2 cellular contexts compared by ENCODE assay signal in the genomic region with DNA sequence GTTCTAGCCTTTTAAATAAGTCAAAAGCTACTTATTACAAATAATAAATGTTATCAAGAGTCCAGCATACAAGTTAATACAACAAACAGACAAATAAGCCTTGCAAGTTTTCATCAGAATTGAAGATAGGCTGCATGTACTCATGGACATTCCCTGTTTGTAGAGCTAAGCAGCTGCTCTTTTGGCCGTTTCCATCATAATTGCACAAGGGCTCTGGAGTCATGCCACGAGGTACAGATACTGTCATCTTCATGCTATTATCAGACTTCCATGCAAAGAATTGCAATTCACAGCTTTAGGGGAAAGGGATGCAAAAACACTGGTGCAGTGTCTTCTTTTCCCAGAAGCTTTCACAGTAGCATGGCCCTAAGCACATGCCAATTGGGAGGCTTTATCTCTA.
A peak's percentile ranks its signal among the peaks of the same experiment; 100 is the strongest.
TF ChIP-seq lines count a peak whose summit lies in the region.

No MANE protein-coding gene starts in this region.

TF ChIP-seq in liver, 16 proteins besides CTCF, POLR2A, EP300 and RAD21 (continued from another document):
- TF ChIP-seq, protein P1, sequence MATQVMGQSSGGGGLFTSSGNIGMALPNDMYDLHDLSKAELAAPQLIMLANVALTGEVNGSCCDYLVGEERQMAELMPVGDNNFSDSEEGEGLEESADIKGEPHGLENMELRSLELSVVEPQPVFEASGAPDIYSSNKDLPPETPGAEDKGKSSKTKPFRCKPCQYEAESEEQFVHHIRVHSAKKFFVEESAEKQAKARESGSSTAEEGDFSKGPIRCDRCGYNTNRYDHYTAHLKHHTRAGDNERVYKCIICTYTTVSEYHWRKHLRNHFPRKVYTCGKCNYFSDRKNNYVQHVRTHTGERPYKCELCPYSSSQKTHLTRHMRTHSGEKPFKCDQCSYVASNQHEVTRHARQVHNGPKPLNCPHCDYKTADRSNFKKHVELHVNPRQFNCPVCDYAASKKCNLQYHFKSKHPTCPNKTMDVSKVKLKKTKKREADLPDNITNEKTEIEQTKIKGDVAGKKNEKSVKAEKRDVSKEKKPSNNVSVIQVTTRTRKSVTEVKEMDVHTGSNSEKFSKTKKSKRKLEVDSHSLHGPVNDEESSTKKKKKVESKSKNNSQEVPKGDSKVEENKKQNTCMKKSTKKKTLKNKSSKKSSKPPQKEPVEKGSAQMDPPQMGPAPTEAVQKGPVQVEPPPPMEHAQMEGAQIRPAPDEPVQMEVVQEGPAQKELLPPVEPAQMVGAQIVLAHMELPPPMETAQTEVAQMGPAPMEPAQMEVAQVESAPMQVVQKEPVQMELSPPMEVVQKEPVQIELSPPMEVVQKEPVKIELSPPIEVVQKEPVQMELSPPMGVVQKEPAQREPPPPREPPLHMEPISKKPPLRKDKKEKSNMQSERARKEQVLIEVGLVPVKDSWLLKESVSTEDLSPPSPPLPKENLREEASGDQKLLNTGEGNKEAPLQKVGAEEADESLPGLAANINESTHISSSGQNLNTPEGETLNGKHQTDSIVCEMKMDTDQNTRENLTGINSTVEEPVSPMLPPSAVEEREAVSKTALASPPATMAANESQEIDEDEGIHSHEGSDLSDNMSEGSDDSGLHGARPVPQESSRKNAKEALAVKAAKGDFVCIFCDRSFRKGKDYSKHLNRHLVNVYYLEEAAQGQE (IDR thresholded peaks at IDR 0.05): no peak
- peak; percentile 12 to 29 for TF ChIP-seq HNF4A (conservative IDR thresholded peaks at IDR 0.05)
TF ChIP-seq in liver: peak in this region for 1.

TF ChIP-seq in HepG2, 621 proteins besides CTCF, POLR2A, EP300 and RAD21 (continued from another document):
- TF ChIP-seq, protein P2, sequence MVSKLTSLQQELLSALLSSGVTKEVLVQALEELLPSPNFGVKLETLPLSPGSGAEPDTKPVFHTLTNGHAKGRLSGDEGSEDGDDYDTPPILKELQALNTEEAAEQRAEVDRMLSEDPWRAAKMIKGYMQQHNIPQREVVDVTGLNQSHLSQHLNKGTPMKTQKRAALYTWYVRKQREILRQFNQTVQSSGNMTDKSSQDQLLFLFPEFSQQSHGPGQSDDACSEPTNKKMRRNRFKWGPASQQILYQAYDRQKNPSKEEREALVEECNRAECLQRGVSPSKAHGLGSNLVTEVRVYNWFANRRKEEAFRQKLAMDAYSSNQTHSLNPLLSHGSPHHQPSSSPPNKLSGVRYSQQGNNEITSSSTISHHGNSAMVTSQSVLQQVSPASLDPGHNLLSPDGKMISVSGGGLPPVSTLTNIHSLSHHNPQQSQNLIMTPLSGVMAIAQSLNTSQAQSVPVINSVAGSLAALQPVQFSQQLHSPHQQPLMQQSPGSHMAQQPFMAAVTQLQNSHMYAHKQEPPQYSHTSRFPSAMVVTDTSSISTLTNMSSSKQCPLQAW (CRISPR knock-in tag; IDR thresholded peaks at IDR 0.05): no peak
- TF ChIP-seq BCL6 (CRISPR knock-in tag; IDR thresholded peaks at IDR 0.05) (no peak), ZNF607 (CRISPR knock-in tag; IDR thresholded peaks at IDR 0.05; ENCODE audit: borderline replicate concordance) (no peak), XRCC5 (optimal IDR thresholded peaks at IDR 0.05; ENCODE audit: low read length) (no peak), ZNF530 (CRISPR knock-in tag; IDR thresholded peaks at IDR 0.05; ENCODE audit: low read depth) (no peak), DPF2 (CRISPR knock-in tag; IDR thresholded peaks at IDR 0.05; ENCODE audit: borderline replicate concordance, low read depth) (no peak), ZNF430 (CRISPR knock-in tag; IDR thresholded peaks at IDR 0.05) (no peak), ZNF12 (CRISPR knock-in tag; IDR thresholded peaks at IDR 0.05) (no peak), MAZ (IDR thresholded peaks at IDR 0.05; ENCODE audit: borderline replicate concordance, low read depth, low read length) (no peak), MAZ (CRISPR knock-in tag; IDR thresholded peaks at IDR 0.05; ENCODE audit: low read depth) (no peak), ZNF367 (CRISPR knock-in tag; IDR thresholded peaks at IDR 0.05; ENCODE audit: borderline replicate concordance) (no peak), DR1 (CRISPR knock-in tag; IDR thresholded peaks at IDR 0.05) (no peak), SMC3 (IDR thresholded peaks at IDR 0.05; ENCODE audit: low read length) (no peak)
